In the genomic region with DNA sequence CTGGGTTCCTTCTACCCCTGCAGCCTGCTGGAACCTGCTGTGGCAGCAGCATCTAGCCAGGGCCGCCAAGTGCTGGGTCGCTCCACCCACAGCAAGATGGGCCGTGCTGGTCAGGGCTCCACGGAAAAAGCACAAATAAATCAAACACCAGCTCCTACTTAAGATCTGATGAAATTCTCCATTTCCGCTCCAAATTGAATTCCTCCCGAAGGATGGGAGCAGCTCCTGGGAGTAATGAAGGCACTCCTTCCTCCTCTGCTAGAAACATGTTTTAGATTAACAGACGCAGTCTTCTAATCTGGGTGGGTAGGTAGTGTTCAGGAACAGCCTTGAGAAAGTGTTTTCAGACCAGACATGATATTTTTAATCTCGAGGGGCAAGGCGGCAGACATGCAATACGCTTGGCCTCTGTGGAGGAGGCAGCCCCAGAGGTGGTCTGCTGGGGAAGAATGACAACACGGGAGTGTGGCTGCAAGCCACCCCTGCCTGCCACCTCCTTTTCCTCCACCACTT, we compare ENCODE assay signal across 12 cellular contexts.
DNase-seq lines count a peak whose midpoint lies in the region; ATAC-seq and TF ChIP-seq lines count a peak whose summit lies in the region.
"Had no signal": no experiment of that assay in that cellular context is flagged by ENCODE, and none has a peak within 500 bp of the region (broad histone marks: within the 10 kb centered on the region; RNA-seq: fewer than 3 reads in every experiment).

No MANE protein-coding gene starts in this region.

- WGBS in heart right ventricle, 2 donors: 66 to 69% methylated on average over 11 of the region's 11 CpGs

- TF ChIP-seq CTCF in Caco-2 (IDR thresholded peaks at IDR 0.05; ENCODE audit: insufficient read depth in 1 of 2, low read depth in 1 of 2, low read length in 1 of 2, severe bottlenecking in 1 of 2, unreplicated experiment in 1 of 2): no peak
- TF ChIP-seq CTCF in heart right ventricle (IDR thresholded peaks at IDR 0.05): no peak
- no peak for TF ChIP-seq CTCF in CD14-positive monocyte (IDR thresholded peaks at IDR 0.05)

- peak overlapping the region; percentile 89 for H3K9ac ChIP-seq in adipocyte (ENCODE audit: low read length)

- H3K27ac Mint-ChIP-seq in Caco-2 (ENCODE audit: unreplicated experiment): peak overlapping the region; percentile 84
- no peak overlapping the region for H3K27ac Mint-ChIP-seq in CD14-positive monocyte

- H3K4me3 Mint-ChIP-seq in Caco-2 (ENCODE audit: unreplicated experiment) (peak overlapping the region; percentile 26), CD14-positive monocyte (no peak overlapping the region)

- POLR2A ChIA-PET in Caco-2 (lab: Charles Lee): no interaction called here

- no peaks in the 10 kb centered on the region for H3K27me3 Mint-ChIP-seq in Caco-2 (ENCODE audit: insufficient read depth, unreplicated experiment)
- H3K27me3 Mint-ChIP-seq in CD14-positive monocyte (ENCODE audit: low read depth in 3 of 3): peaks cover 0 to 3% (median 1%) of the 10 kb centered on the region in 3 donors

- ATAC-seq in heart right ventricle: peak; percentile 40 to 76 (median 54)
- ATAC-seq in sciatic nerve: peak; percentile 84
- ATAC-seq in esophagus mucosa: no peak

- H3K9me3 Mint-ChIP-seq in Caco-2 (ENCODE audit: unreplicated experiment): no peaks in the 10 kb centered on the region
- no peaks in the 10 kb centered on the region for H3K9me3 Mint-ChIP-seq in CD14-positive monocyte

- H3K4me1 ChIP-seq in Caco-2: peaks cover 79% of the 10 kb centered on the region
- peaks cover 49% of the 10 kb centered on the region for H3K4me1 ChIP-seq in adipocyte (ENCODE audit: control insufficient read depth, insufficient read depth, low read length)
- peaks cover 16 to 51% (median 40%) of the 10 kb centered on the region in 9 donors for H3K4me1 ChIP-seq in heart right ventricle

- no peak overlapping the region for H3K4me3 ChIP-seq in Caco-2 (ENCODE audit: low read depth, low read length)
- peak overlapping the region; percentile 48 for H3K4me3 ChIP-seq in adipocyte (ENCODE audit: low read length)
- H3K4me3 ChIP-seq in heart right ventricle: peak overlapping the region in 1 of 10 donors; percentile 1
- H3K4me3 ChIP-seq: HAP-1 had no signal

- H3K27ac ChIP-seq in heart right ventricle: peak overlapping the region; percentile 15 to 94 (median 70)

- no peak for DNase-seq in Caco-2
- DNase-seq in adipocyte (ENCODE audit: low read depth): peak; percentile 88
- peak in 1 of 2 donors; percentile 55 for DNase-seq in heart right ventricle
- peak; percentile 81 for DNase-seq in sciatic nerve (ENCODE audit: low spot score)
- DNase-seq in CD14-positive monocyte (ENCODE audit: low spot score): no peak
- no peak for DNase-seq in effector CD4-positive, alpha-beta T cell
- no peak for DNase-seq in SHP77 treated with DMSO at 0.1 percent for 48 hours (lab: John Stamatoyannopoulos, UW)
- DNase-seq: activated CD4-positive, CD25-positive, alpha-beta regulatory T cell treated with anti-CD3 and anti-CD28 coated beads, Interleukin-2, amount 50 U/mL, for 72 hours; NCI-H1417; stimulated activated CD4-positive, alpha-beta T cell treated with anti-CD3 and anti-CD28 coated beads, Interleukin-4, amount 100 ng/mL, for 1 hour had no signal

- H3K36me3 Mint-ChIP-seq in Caco-2 (ENCODE audit: insufficient read depth, unreplicated experiment) (peaks cover 12% of the 10 kb centered on the region), CD14-positive monocyte (peaks cover 7 to 15% of the 10 kb centered on the region in 2 donors)

- BruUV-seq in Caco-2 (replicated peaks; lab: Mats Ljungman, UMichigan): no TSS peak

- H3K4me1 Mint-ChIP-seq in Caco-2 (ENCODE audit: low read depth, unreplicated experiment) (peaks cover 64% of the 10 kb centered on the region), CD14-positive monocyte (peaks cover 17% of the 10 kb centered on the region)

- CTCF ChIA-PET in Caco-2 (lab: Charles Lee): no interaction called here

- H3K27me3 ChIP-seq in Caco-2 (replicated peaks; ENCODE audit: control insufficient read depth, insufficient read depth, low read length) (no peaks in the 10 kb centered on the region), adipocyte (replicated peaks; ENCODE audit: control insufficient read depth, insufficient read depth, low read length) (no peaks in the 10 kb centered on the region), heart right ventricle (no peaks in the 10 kb centered on the region)

- H3K9me3 ChIP-seq in Caco-2: no peaks in the 10 kb centered on the region
- no peaks in the 10 kb centered on the region for H3K9me3 ChIP-seq in adipocyte (ENCODE audit: control insufficient read depth, low read length)
- H3K9me3 ChIP-seq in heart right ventricle: no peaks in the 10 kb centered on the region
- H3K9me3 ChIP-seq: HAP-1 had no signal

- intact Hi-C loops in Caco-2 (cut with micrococcal nuclease; ENCODE audit: unreplicated experiment) (loop anchor here (5.0 kb wide), 1 partner anchor 87 kb away; no protein-coding TSS in a partner anchor), heart right ventricle (cut with DNase I) (no loop called here), sciatic nerve (cut with DNase I) (no loop called here), CD14-positive monocyte (cut with micrococcal nuclease) (no loop called here)

- no peaks in the 10 kb centered on the region for H3K36me3 ChIP-seq in Caco-2 (ENCODE audit: control insufficient read depth, insufficient read depth, low read length)
- H3K36me3 ChIP-seq in adipocyte (ENCODE audit: control insufficient read depth, insufficient read depth, low read length, severe bottlenecking): no peaks in the 10 kb centered on the region
- H3K36me3 ChIP-seq in heart right ventricle: peaks cover 0 to 1% (median 0%) of the 10 kb centered on the region in 9 donors
- H3K36me3 ChIP-seq: HAP-1 had no signal

Comparison
In these comparisons a context has a peak if more than half of its experiments do, and no peak if none do; other contexts are left out.
1. DNase-seq: peak in adipocyte (single experiment) and sciatic nerve (single experiment); none in Caco-2 (0 of 2), CD14-positive monocyte (single experiment), effector CD4-positive, alpha-beta T cell (single experiment) and SHP77 treated with DMSO at 0.1 percent for 48 hours (single experiment).